ENCODE assay signal across 1 cellular context in the genomic region with DNA sequence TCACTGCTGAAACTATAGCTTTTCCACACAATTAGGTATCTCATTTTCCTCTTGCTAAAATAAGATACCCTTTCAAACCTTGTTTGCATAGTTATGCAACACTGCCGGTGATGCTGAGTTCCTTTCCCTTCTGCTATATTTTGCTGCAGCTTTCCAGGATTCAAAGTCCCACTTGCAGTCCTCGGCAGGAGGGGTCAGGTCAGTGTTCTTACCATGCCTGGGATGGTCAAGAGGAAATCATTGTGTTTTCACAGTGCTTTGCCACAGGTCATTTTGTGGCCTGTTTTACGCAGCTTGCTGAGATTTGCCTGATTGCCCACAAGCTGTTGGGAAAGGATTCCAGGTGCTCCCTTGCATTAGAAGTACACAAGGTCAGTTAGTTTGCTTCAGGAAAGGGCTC.
TF ChIP-seq lines count a peak whose summit lies in the region.

No MANE protein-coding gene starts in this region.

TF ChIP-seq in HepG2, 621 proteins besides CTCF, POLR2A, EP300 and RAD21 (continued from another document and continues in another):
- no peak for TF ChIP-seq KIAA2018 (CRISPR knock-in tag; IDR thresholded peaks at IDR 0.05; ENCODE audit: borderline replicate concordance)
- no peak for TF ChIP-seq THYN1 (CRISPR knock-in tag; IDR thresholded peaks at IDR 0.05; ENCODE audit: borderline replicate concordance, low read depth)
- TF ChIP-seq, protein P1, sequence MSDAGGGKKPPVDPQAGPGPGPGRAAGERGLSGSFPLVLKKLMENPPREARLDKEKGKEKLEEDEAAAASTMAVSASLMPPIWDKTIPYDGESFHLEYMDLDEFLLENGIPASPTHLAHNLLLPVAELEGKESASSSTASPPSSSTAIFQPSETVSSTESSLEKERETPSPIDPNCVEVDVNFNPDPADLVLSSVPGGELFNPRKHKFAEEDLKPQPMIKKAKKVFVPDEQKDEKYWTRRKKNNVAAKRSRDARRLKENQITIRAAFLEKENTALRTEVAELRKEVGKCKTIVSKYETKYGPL (CRISPR knock-in tag; IDR thresholded peaks at IDR 0.05), result peak; percentile 97
- TF ChIP-seq ZNF20 (CRISPR knock-in tag; IDR thresholded peaks at IDR 0.05), result no peak
- TF ChIP-seq ZNF552 (CRISPR knock-in tag; IDR thresholded peaks at IDR 0.05; ENCODE audit: borderline replicate concordance), result no peak
- TF ChIP-seq, protein P2, sequence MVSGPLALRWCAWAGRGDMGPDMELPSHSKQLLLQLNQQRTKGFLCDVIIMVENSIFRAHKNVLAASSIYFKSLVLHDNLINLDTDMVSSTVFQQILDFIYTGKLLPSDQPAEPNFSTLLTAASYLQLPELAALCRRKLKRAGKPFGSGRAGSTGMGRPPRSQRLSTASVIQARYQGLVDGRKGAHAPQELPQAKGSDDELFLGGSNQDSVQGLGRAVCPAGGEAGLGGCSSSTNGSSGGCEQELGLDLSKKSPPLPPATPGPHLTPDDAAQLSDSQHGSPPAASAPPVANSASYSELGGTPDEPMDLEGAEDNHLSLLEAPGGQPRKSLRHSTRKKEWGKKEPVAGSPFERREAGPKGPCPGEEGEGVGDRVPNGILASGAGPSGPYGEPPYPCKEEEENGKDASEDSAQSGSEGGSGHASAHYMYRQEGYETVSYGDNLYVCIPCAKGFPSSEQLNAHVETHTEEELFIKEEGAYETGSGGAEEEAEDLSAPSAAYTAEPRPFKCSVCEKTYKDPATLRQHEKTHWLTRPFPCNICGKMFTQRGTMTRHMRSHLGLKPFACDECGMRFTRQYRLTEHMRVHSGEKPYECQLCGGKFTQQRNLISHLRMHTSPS (CRISPR knock-in tag; IDR thresholded peaks at IDR 0.05; ENCODE audit: low read depth), result no peak
- TF ChIP-seq, protein P3, sequence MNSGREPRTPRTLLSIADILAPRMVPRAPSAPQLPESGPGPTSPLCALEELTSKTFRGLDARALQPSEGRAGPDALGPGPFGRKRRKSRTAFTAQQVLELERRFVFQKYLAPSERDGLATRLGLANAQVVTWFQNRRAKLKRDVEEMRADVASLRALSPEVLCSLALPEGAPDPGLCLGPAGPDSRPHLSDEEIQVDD (CRISPR knock-in tag; IDR thresholded peaks at IDR 0.05; ENCODE audit: borderline replicate concordance), result no peak
- no peak for TF ChIP-seq IRX3 (CRISPR knock-in tag; IDR thresholded peaks at IDR 0.05; ENCODE audit: borderline replicate concordance, low read depth)
- no peak for TF ChIP-seq ZC3H4 (CRISPR knock-in tag; IDR thresholded peaks at IDR 0.05; ENCODE audit: borderline replicate concordance)
- TF ChIP-seq ZNF101 (CRISPR knock-in tag; IDR thresholded peaks at IDR 0.05; ENCODE audit: borderline replicate concordance, low read depth), result no peak
- TF ChIP-seq ZNF329 (CRISPR knock-in tag; IDR thresholded peaks at IDR 0.05; ENCODE audit: low read depth), result no peak
- no peak for TF ChIP-seq TOPORS (CRISPR knock-in tag; IDR thresholded peaks at IDR 0.05)
- no peak for TF ChIP-seq ZNF816 (CRISPR knock-in tag; IDR thresholded peaks at IDR 0.05; ENCODE audit: borderline replicate concordance)
- TF ChIP-seq, protein P4, sequence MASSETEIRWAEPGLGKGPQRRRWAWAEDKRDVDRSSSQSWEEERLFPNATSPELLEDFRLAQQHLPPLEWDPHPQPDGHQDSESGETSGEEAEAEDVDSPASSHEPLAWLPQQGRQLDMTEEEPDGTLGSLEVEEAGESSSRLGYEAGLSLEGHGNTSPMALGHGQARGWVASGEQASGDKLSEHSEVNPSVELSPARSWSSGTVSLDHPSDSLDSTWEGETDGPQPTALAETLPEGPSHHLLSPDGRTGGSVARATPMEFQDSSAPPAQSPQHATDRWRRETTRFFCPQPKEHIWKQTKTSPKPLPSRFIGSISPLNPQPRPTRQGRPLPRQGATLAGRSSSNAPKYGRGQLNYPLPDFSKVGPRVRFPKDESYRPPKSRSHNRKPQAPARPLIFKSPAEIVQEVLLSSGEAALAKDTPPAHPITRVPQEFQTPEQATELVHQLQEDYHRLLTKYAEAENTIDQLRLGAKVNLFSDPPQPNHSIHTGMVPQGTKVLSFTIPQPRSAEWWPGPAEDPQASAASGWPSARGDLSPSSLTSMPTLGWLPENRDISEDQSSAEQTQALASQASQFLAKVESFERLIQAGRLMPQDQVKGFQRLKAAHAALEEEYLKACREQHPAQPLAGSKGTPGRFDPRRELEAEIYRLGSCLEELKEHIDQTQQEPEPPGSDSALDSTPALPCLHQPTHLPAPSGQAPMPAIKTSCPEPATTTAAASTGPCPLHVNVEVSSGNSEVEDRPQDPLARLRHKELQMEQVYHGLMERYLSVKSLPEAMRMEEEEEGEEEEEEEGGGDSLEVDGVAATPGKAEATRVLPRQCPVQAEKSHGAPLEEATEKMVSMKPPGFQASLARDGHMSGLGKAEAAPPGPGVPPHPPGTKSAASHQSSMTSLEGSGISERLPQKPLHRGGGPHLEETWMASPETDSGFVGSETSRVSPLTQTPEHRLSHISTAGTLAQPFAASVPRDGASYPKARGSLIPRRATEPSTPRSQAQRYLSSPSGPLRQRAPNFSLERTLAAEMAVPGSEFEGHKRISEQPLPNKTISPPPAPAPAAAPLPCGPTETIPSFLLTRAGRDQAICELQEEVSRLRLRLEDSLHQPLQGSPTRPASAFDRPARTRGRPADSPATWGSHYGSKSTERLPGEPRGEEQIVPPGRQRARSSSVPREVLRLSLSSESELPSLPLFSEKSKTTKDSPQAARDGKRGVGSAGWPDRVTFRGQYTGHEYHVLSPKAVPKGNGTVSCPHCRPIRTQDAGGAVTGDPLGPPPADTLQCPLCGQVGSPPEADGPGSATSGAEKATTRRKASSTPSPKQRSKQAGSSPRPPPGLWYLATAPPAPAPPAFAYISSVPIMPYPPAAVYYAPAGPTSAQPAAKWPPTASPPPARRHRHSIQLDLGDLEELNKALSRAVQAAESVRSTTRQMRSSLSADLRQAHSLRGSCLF (CRISPR knock-in tag; IDR thresholded peaks at IDR 0.05; ENCODE audit: borderline replicate concordance), result no peak
- TF ChIP-seq MXI1 (IDR thresholded peaks at IDR 0.05; ENCODE audit: borderline replicate concordance, low read depth, low read length), result no peak
- 0 out of 2 replicates have a peak, but pooled peaks have one; percentile 32 for TF ChIP-seq THAP11 (CRISPR knock-in tag; IDR thresholded peaks at IDR 0.05)
- no peak for TF ChIP-seq CBX2 (IDR thresholded peaks at IDR 0.05; ENCODE audit: low read depth, low read length)
- no peak for TF ChIP-seq CBX2 (CRISPR knock-in tag; IDR thresholded peaks at IDR 0.05; ENCODE audit: low read depth)
- TF ChIP-seq HDAC2 (CRISPR knock-in tag; IDR thresholded peaks at IDR 0.05), result peak; percentile 81
- TF ChIP-seq, protein P5, sequence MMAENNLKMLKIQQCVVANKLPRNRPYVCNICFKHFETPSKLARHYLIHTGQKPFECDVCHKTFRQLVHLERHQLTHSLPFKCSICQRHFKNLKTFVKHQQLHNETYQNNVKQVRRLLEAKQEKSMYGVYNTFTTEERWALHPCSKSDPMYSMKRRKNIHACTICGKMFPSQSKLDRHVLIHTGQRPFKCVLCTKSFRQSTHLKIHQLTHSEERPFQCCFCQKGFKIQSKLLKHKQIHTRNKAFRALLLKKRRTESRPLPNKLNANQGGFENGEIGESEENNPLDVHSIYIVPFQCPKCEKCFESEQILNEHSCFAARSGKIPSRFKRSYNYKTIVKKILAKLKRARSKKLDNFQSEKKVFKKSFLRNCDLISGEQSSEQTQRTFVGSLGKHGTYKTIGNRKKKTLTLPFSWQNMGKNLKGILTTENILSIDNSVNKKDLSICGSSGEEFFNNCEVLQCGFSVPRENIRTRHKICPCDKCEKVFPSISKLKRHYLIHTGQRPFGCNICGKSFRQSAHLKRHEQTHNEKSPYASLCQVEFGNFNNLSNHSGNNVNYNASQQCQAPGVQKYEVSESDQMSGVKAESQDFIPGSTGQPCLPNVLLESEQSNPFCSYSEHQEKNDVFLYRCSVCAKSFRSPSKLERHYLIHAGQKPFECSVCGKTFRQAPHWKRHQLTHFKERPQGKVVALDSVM (CRISPR knock-in tag; IDR thresholded peaks at IDR 0.05), result no peak
- TF ChIP-seq KLF16 (CRISPR knock-in tag; IDR thresholded peaks at IDR 0.05), result no peak
- TF ChIP-seq ATF7-NPFF (CRISPR knock-in tag; IDR thresholded peaks at IDR 0.05; ENCODE audit: low read depth), result no peak
- no peak for TF ChIP-seq GABPA (IDR thresholded peaks at IDR 0.05; ENCODE audit: low read depth, low read length)
- no peak for TF ChIP-seq GABPA (CRISPR knock-in tag; IDR thresholded peaks at IDR 0.05; ENCODE audit: low read depth)
- TF ChIP-seq SMAD3 (CRISPR knock-in tag; IDR thresholded peaks at IDR 0.05), result no peak
- TF ChIP-seq SIN3B (IDR thresholded peaks at IDR 0.05; ENCODE audit: low read length), result no peak
- no peak for TF ChIP-seq ZNF207 (IDR thresholded peaks at IDR 0.05; ENCODE audit: borderline replicate concordance)
- no peak for TF ChIP-seq MATR3 (CRISPR knock-in tag; IDR thresholded peaks at IDR 0.05)
- TF ChIP-seq KLF12 (CRISPR knock-in tag; IDR thresholded peaks at IDR 0.05; ENCODE audit: borderline replicate concordance), result no peak
- no peak for TF ChIP-seq MAZ (IDR thresholded peaks at IDR 0.05; ENCODE audit: borderline replicate concordance, low read depth, low read length)
- TF ChIP-seq MAZ (CRISPR knock-in tag; IDR thresholded peaks at IDR 0.05; ENCODE audit: low read depth), result no peak
- no peak for TF ChIP-seq ONECUT2 (CRISPR knock-in tag; IDR thresholded peaks at IDR 0.05)
- no peak for TF ChIP-seq MLLT10 (CRISPR knock-in tag; IDR thresholded peaks at IDR 0.05)
- TF ChIP-seq SMYD3 (CRISPR knock-in tag; IDR thresholded peaks at IDR 0.05), result no peak
- no peak for TF ChIP-seq ATRX (CRISPR knock-in tag; IDR thresholded peaks at IDR 0.05; ENCODE audit: borderline replicate concordance)
- no peak for TF ChIP-seq ZNF30 (CRISPR knock-in tag; IDR thresholded peaks at IDR 0.05)
- no peak for TF ChIP-seq ZNF83 (CRISPR knock-in tag; IDR thresholded peaks at IDR 0.05; ENCODE audit: borderline replicate concordance)
- TF ChIP-seq ZNF230 (CRISPR knock-in tag; IDR thresholded peaks at IDR 0.05), result no peak
- peak; percentile 47; the same call in 1 of the 2 replicates for TF ChIP-seq ZNF788 (CRISPR knock-in tag; IDR thresholded peaks at IDR 0.05; ENCODE audit: borderline replicate concordance)
